18 cellular contexts compared by ENCODE assay signal in genomic region chr14:53411110-53411509, GRCh38.
DNase-seq lines count a peak whose midpoint lies in the region; TF ChIP-seq lines count a peak whose summit lies in the region.
"Had no signal": no experiment of that assay in that cellular context is flagged by ENCODE, and none has a peak within 500 bp of the region (broad histone marks: within the 10 kb centered on the region; RNA-seq: fewer than 3 reads in every experiment).

No MANE protein-coding gene starts in this region.

- CTCF ChIA-PET in SK-N-SH (lab: Yijun Ruan, JAX): no interaction called here

- H4K20me1 ChIP-seq in SK-N-SH (ENCODE audit: insufficient read depth): no peaks in the 10 kb centered on the region

- no peaks in the 10 kb centered on the region for H3K9me3 ChIP-seq in SK-N-SH

- no peaks in the 10 kb centered on the region for H3K9me3 Mint-ChIP-seq in nephron progenitor cell
- H3K9me3 Mint-ChIP-seq: activated T-helper 1 cell treated with anti-CD3 and anti-CD28 coated beads, Interleukin-12 subunit alpha, Interleukin-12 subunit beta, Interleukin-2, Interleukin-4 antibody, amounts not matched to agents 30 ng/mL and 10 ng/mL and 1 ng/mL, durations not matched to agents 14 hours and 24 hours and 36 hours; GM23338; nephron had no signal

- H2AFZ ChIP-seq in SK-N-SH (ENCODE audit: low read depth): no peak overlapping the region
- H2AFZ ChIP-seq: GM23338 had no signal

- TF ChIP-seq EP300 in SK-N-SH (IDR thresholded peaks at IDR 0.05; ENCODE audit: borderline replicate concordance in 1 of 2, low read depth in 1 of 2, low read length in 1 of 2): no peak

- no peaks in the 10 kb centered on the region for H3K79me2 ChIP-seq in SK-N-SH (ENCODE audit: insufficient read depth)

- no peaks in the 10 kb centered on the region for H3K27me3 ChIP-seq in SK-N-SH (ENCODE audit: insufficient read depth)

- H3K4me3 ChIP-seq in epithelial cell of esophagus (ENCODE audit: low read length) (no peak overlapping the region), SK-N-SH (ENCODE audit: low read depth in 2 of 2, low read length in 1 of 2) (no peak overlapping the region)
- H3K4me3 ChIP-seq: GM23338, lung had no signal

- peak overlapping the region; percentile 20 for H3K27ac Mint-ChIP-seq in nephron progenitor cell
- H3K27ac Mint-ChIP-seq: activated T-helper 1 cell treated with anti-CD3 and anti-CD28 coated beads, Interleukin-12 subunit alpha, Interleukin-12 subunit beta, Interleukin-2, Interleukin-4 antibody, amounts not matched to agents 30 ng/mL and 10 ng/mL and 1 ng/mL, durations not matched to agents 14 hours and 24 hours and 36 hours; GM23338 had no signal

- H3K4me1 Mint-ChIP-seq in nephron progenitor cell: peaks cover 15% of the 10 kb centered on the region
- H3K4me1 Mint-ChIP-seq: GM23338 had no signal

- H3K27ac ChIP-seq in SK-N-SH (ENCODE audit: low read depth in 2 of 2, low read length in 1 of 2): no peak overlapping the region

- no peak overlapping the region for H3K9ac ChIP-seq in SK-N-SH

- TF ChIP-seq CTCF in epithelial cell of esophagus (IDR thresholded peaks at IDR 0.05; ENCODE audit: insufficient read depth, low read depth, low read length, missing control alignments) (no peak), nephron progenitor cell (IDR thresholded peaks at IDR 0.05) (no peak), SK-N-SH (IDR thresholded peaks at IDR 0.05) (no peak)

- WGBS in SK-N-SH (ENCODE audit: low lambda C conversion rate): 60% methylated on average over 4 of the region's 4 CpGs

- H3K36me3 Mint-ChIP-seq in nephron progenitor cell (ENCODE audit: low read depth): no peaks in the 10 kb centered on the region

- no peak overlapping the region for H3K4me3 Mint-ChIP-seq in nephron progenitor cell
- H3K4me3 Mint-ChIP-seq: activated T-helper 1 cell treated with anti-CD3 and anti-CD28 coated beads, Interleukin-12 subunit alpha, Interleukin-12 subunit beta, Interleukin-2, Interleukin-4 antibody, amounts not matched to agents 30 ng/mL and 10 ng/mL and 1 ng/mL, durations not matched to agents 14 hours and 24 hours and 36 hours; GM23338; nephron had no signal

- peaks cover 3% of the 10 kb centered on the region for H3K27me3 Mint-ChIP-seq in nephron progenitor cell (ENCODE audit: low read depth, poor library complexity)

- no peak for TF ChIP-seq RAD21 in SK-N-SH (IDR thresholded peaks at IDR 0.05; ENCODE audit: low read length)

- H3K4me2 ChIP-seq in SK-N-SH: no peak overlapping the region
- H3K4me2 ChIP-seq: GM23338 had no signal

- H3K9me2 ChIP-seq in SK-N-SH: no peaks in the 10 kb centered on the region

- H3K36me3 ChIP-seq in SK-N-SH (replicated peaks in 1 of 2; ENCODE audit: control insufficient read depth in 1 of 2, insufficient read depth in 2 of 2, low read length in 1 of 2): no peaks in the 10 kb centered on the region

- H3F3A ChIP-seq in SK-N-SH (replicated peaks; ENCODE audit: insufficient read depth): no peaks in the 10 kb centered on the region

- no peaks in the 10 kb centered on the region for H3K4me1 ChIP-seq in SK-N-SH (ENCODE audit: control insufficient read depth in 1 of 2, insufficient read depth in 2 of 2, low read depth in 1 of 2, low read length in 1 of 2)

- peak; percentile 67 for DNase-seq in EH (ENCODE audit: low read depth)
- peak; percentile 48 for DNase-seq in M059J (ENCODE audit: low read depth)
- DNase-seq in epithelial cell of esophagus (ENCODE audit: low read depth): peak; percentile 11
- no peak for DNase-seq in nephron progenitor cell
- DNase-seq in DMS153 treated with DMSO at 0.1 percent for 48 hours (lab: John Stamatoyannopoulos, UW; ENCODE audit: unreplicated experiment): no peak
- DNase-seq in 8988T: no peak
- no peak for DNase-seq in SK-N-SH
- no peak for DNase-seq in amygdala (lab: John Stamatoyannopoulos, UW)
- DNase-seq: activated CD4-positive, alpha-beta T cell treated with anti-CD3 and anti-CD28 coated beads, Interleukin-2, amount 50 U/mL, for 4 hours; cortex of kidney; NCI-H1930; NCI-H524; stimulated activated CD4-positive, alpha-beta T cell treated with anti-CD3 and anti-CD28 coated beads, Interleukin-2, amount 100 ng/mL, for 24 hours; substantia nigra had no signal

- POLR2A ChIA-PET in SK-N-SH (lab: Yijun Ruan, JAX): no interaction called here

TF ChIP-seq in SK-N-SH, 30 proteins besides CTCF, POLR2A, EP300 and RAD21:
- no peak for TF ChIP-seq MAX (IDR thresholded peaks at IDR 0.05; ENCODE audit: low read depth)
- TF ChIP-seq NRF1 (IDR thresholded peaks at IDR 0.05; ENCODE audit: low read depth, low read length): no peak
- TF ChIP-seq FOSL2 (IDR thresholded peaks at IDR 0.05; ENCODE audit: borderline replicate concordance, low read depth): no peak
- TF ChIP-seq TCF12 (IDR thresholded peaks at IDR 0.05): no peak
- TF ChIP-seq RXRA (IDR thresholded peaks at IDR 0.05; ENCODE audit: borderline replicate concordance, low read depth): no peak
TF ChIP-seq in SK-N-SH: peak in this region for 0.

Comparison
In these comparisons a context has a peak if more than half of its experiments do, and no peak if none do; other contexts are left out.
1. DNase-seq: peak in EH (single experiment), M059J (single experiment) and epithelial cell of esophagus (single experiment); none in nephron progenitor cell (single experiment), DMS153 treated with DMSO at 0.1 percent for 48 hours (single experiment), 8988T (single experiment), SK-N-SH (single experiment) and amygdala (0 of 56).